7 cellular contexts compared by ENCODE assay signal in genomic region chr2:222561817-222562424, GRCh38.
A peak's percentile ranks its signal among the peaks of the same experiment; 100 is the strongest.
DNase-seq lines count a peak whose midpoint lies in the region; ATAC-seq, FAIRE-seq and TF ChIP-seq lines count a peak whose summit lies in the region.

No MANE protein-coding gene starts in this region.

- H3K27me3 ChIP-seq in left ventricle myocardium inferior (ENCODE audit: low read depth) (no peaks in the 10 kb centered on the region), small intestine (ENCODE audit: control insufficient read depth in 2 of 2, insufficient read depth in 2 of 2, low read length in 2 of 2) (no peaks in the 10 kb centered on the region)

- H3K27ac ChIP-seq in left ventricle myocardium inferior (replicated peaks) (no peak overlapping the region), small intestine (ENCODE audit: low read depth in 1 of 2, low read length in 1 of 2) (no peak overlapping the region)

- peak overlapping the region; percentile 23 for H3K27ac Mint-ChIP-seq in activated naive CD8-positive, alpha-beta T cell

- FAIRE-seq in small intestine (lab: Jason Lieb, UNC), result no peak

- no peak overlapping the region for H3K4me3 Mint-ChIP-seq in activated naive CD8-positive, alpha-beta T cell

- H3K9me3 ChIP-seq in left ventricle myocardium inferior (replicated peaks) (no peaks in the 10 kb centered on the region), small intestine (ENCODE audit: control insufficient read depth, low read depth) (no peaks in the 10 kb centered on the region)

- no peak overlapping the region for H3K4me3 ChIP-seq in left ventricle myocardium inferior
- no peak overlapping the region for H3K4me3 ChIP-seq in small intestine (ENCODE audit: low read depth in 1 of 2, low read length in 2 of 2)

- H3K27me3 Mint-ChIP-seq in activated naive CD8-positive, alpha-beta T cell, result no peaks in the 10 kb centered on the region

- peak; percentile 67 for ATAC-seq in HG03460 (IDR thresholded peaks at IDR 0.05; ENCODE audit: unreplicated experiment)

- peaks cover 12% of the 10 kb centered on the region for H3K4me1 ChIP-seq in left ventricle myocardium inferior
- no peaks in the 10 kb centered on the region for H3K4me1 ChIP-seq in small intestine (ENCODE audit: control insufficient read depth in 2 of 2, insufficient read depth in 1 of 2, low read depth in 1 of 2, low read length in 1 of 2)

- peak; percentile 44 for DNase-seq in GM04504 (ENCODE audit: low read depth)
- peak; percentile 71 for DNase-seq in GM20000 (ENCODE audit: low spot score)
- DNase-seq in NCI-H748 (lab: John Stamatoyannopoulos, UW; ENCODE audit: unreplicated experiment), result peak; percentile 71
- DNase-seq in left ventricle myocardium inferior, result no peak
- DNase-seq in small intestine, result peak; percentile 76

- no peaks in the 10 kb centered on the region for H3K9me3 Mint-ChIP-seq in activated naive CD8-positive, alpha-beta T cell (ENCODE audit: low read depth)

- peak; percentile 45 for TF ChIP-seq CTCF in GM20000 (IDR thresholded peaks at IDR 0.05; ENCODE audit: extremely low read depth, missing control alignments)
- TF ChIP-seq CTCF in left ventricle myocardium inferior (IDR thresholded peaks at IDR 0.05; ENCODE audit: borderline replicate concordance), result peak; percentile 77

- 61 to 65% (median 63%) methylated on average over 6 of the region's 6 CpGs for whole genome bisulfite sequencing in small intestine, 3 donors

- no peaks in the 10 kb centered on the region for H3K4me1 Mint-ChIP-seq in activated naive CD8-positive, alpha-beta T cell (ENCODE audit: low read depth)

- H3K36me3 Mint-ChIP-seq in activated naive CD8-positive, alpha-beta T cell, result peaks cover 12% of the 10 kb centered on the region

- intact Hi-C loops in left ventricle myocardium inferior (cut with micrococcal nuclease), result loop anchor here (5.0 kb wide), 1 partner anchor 245 kb away; no protein-coding TSS in a partner anchor

- H3K36me3 ChIP-seq in left ventricle myocardium inferior (peaks cover 2% of the 10 kb centered on the region), small intestine (ENCODE audit: control insufficient read depth in 2 of 2, insufficient read depth in 2 of 2, low read length in 2 of 2) (no peaks in the 10 kb centered on the region)
